8 cellular contexts compared by ENCODE assay signal in genomic region chr4:49314815-49315214, GRCh38.
DNase-seq lines count a peak whose midpoint lies in the region; ATAC-seq, FAIRE-seq and TF ChIP-seq lines count a peak whose summit lies in the region.
"Not testable (repeated sequence)": the region's sequence is repeated elsewhere in the genome, so short reads cannot be mapped to it uniquely, and the experiment has no call there.

No MANE protein-coding gene starts in this region.

- H3K4me2 ChIP-seq in PC-9; K562 (ENCODE audit: insufficient read depth, low read length): not testable (repeated sequence)

- peak; percentile 21; the same call in 1 of the 2 replicates for TF ChIP-seq CTCF in 22Rv1 (IDR thresholded peaks at IDR 0.05)
- 0 out of 2 replicates have a peak, but pooled peaks have one; percentile 7 for TF ChIP-seq CTCF in HFFc6 (IDR thresholded peaks at IDR 0.05)
- peak; percentile 34 for TF ChIP-seq CTCF in LNCaP clone FGC (IDR thresholded peaks at IDR 0.05; ENCODE audit: control insufficient read depth, extremely low read depth, insufficient read depth)
- TF ChIP-seq CTCF in PC-9 (conservative IDR thresholded peaks at IDR 0.05), result peak; percentile 40; the same call in 1 of the 2 replicates
- peak in 2 of 3 experiments; percentile 24 to 42; a peak in 3 of 6 replicates for TF ChIP-seq CTCF in K562 (IDR thresholded peaks at IDR 0.05 in 2 of 3, conservative IDR thresholded peaks at IDR 0.05 in 1 of 3; ENCODE audit: insufficient read depth in 2 of 3, low read depth in 1 of 3, low read length in 3 of 3)

- H3K9me3 ChIP-seq in PC-9 (ENCODE audit: insufficient read depth, low read depth); K562 (replicated peaks; ENCODE audit: control insufficient read depth, insufficient read depth, low read depth, low read length): not testable (repeated sequence)

- peaks cover 14% of the 10 kb centered on the region; the same call in 1 of the 2 replicates for H3K27me3 ChIP-seq in PC-9 (ENCODE audit: insufficient read depth, low read depth)
- not testable (repeated sequence) for H3K27me3 ChIP-seq in K562 (ENCODE audit: control insufficient read depth in 2 of 2, insufficient read depth in 2 of 2, low read length in 2 of 2)

- not testable (repeated sequence) for ATAC-seq in K562

- H2AFZ ChIP-seq in PC-9; K562 (ENCODE audit: low read depth, low read length): not testable (repeated sequence)

- H3K9me1 ChIP-seq in K562 (ENCODE audit: control insufficient read depth, insufficient read depth, low read length), result not testable (repeated sequence)

- not testable (repeated sequence) for H3K4me3 ChIP-seq in Jurkat, Clone E6-1 (ENCODE audit: low read length); LNCaP clone FGC (ENCODE audit: low read depth, low read length); PC-9; K562

- TF ChIP-seq POLR2A in K562 (conservative IDR thresholded peaks at IDR 0.05), result peak; percentile 70

- CTCF ChIA-PET in PC-9 (lab: Charles Lee); K562 (lab: Yijun Ruan, JAX; ENCODE audit: low intra/inter-chr PET ratio): not testable (repeated sequence)

- H3K4me1 Mint-ChIP-seq in HFFc6 (ENCODE audit: low read depth), result not testable (repeated sequence)

- H3K9me3 Mint-ChIP-seq in HFFc6, result peaks cover 48% of the 10 kb centered on the region

- H3K27ac Mint-ChIP-seq in HFFc6, result not testable (repeated sequence)

- H3F3A ChIP-seq in PC-9 (ENCODE audit: insufficient read depth, low read depth), result not testable (repeated sequence)

- 12% methylated on average over 5 of the region's 18 CpGs for WGBS in K562 (ENCODE audit: insufficient coverage, low coverage, missing lambda C conversion rate)

- DNase-seq in Daoy (ENCODE audit: low read depth) (peak; percentile 30), SK-MEL-5 (ENCODE audit: low read depth, low spot score) (peak; percentile 43), K562 (ENCODE audit: extremely low read depth in 1 of 4, low spot score in 3 of 4) (peak in 1 of 4 experiments; percentile 74)
- DNase-seq in HFFc6; LNCaP clone FGC (ENCODE audit: low read depth); PC-9: not testable (repeated sequence)
- DNase-seq in Jurkat, Clone E6-1 (ENCODE audit: low read depth, low spot score), result peak; percentile 6

- H3K9ac ChIP-seq in K562 (ENCODE audit: insufficient read depth in 1 of 2, low read depth in 2 of 2, low read length in 2 of 2), result not testable (repeated sequence)

- not testable (repeated sequence) for FAIRE-seq in K562 (lab: Jason Lieb, UNC)

- in situ Hi-C loops in SK-MEL-5 (cut with HindIII; ENCODE audit: low pct_unique_long_range_greater_than_20kb, low sequenced_read_pairs), result not testable (repeated sequence)
- in situ Hi-C loops in K562 (cut with MboI), result loop anchor here (5.0 to 25.0 kb wide), 2 partner anchors 197 to 303 kb away; no protein-coding TSS in a partner anchor

- H3K4me1 ChIP-seq in PC-9 (replicated peaks; ENCODE audit: insufficient read depth); K562 (replicated peaks in 1 of 2; ENCODE audit: control insufficient read depth in 2 of 2, insufficient read depth in 2 of 2, low read length in 2 of 2): not testable (repeated sequence)

- not testable (repeated sequence) for H3K27me3 Mint-ChIP-seq in HFFc6 (ENCODE audit: insufficient read depth)

- not testable (repeated sequence) for H3K36me3 ChIP-seq in PC-9 (ENCODE audit: low read depth); K562 (ENCODE audit: control insufficient read depth, insufficient read depth, low read length)

- not testable (repeated sequence) for H3K9me2 ChIP-seq in PC-9 (ENCODE audit: insufficient read depth)

- BruUV-seq in PC-9 (replicated peaks; lab: Mats Ljungman, UMichigan); K562 (replicated peaks; lab: Mats Ljungman, UMichigan): not testable (repeated sequence)

- peak; percentile 17 to 35; a peak in 2 of 4 replicates for TF ChIP-seq RAD21 in K562 (CRISPR knock-in tag; conservative IDR thresholded peaks at IDR 0.05 in 1 of 2, IDR thresholded peaks at IDR 0.05 in 1 of 2)

- H3K27ac ChIP-seq in 22Rv1; PC-9; K562 (ENCODE audit: extremely low read depth, low read depth, low read length): not testable (repeated sequence)

- H3K36me3 Mint-ChIP-seq in HFFc6 (ENCODE audit: low read depth), result peaks cover 16% of the 10 kb centered on the region

- H3K4me3 Mint-ChIP-seq in HFFc6, result not testable (repeated sequence)

- not testable (repeated sequence) for H4K20me1 ChIP-seq in PC-9 (ENCODE audit: insufficient read depth); K562 (replicated peaks; ENCODE audit: control insufficient read depth, insufficient read depth, low read length)

- not testable (repeated sequence) for TF ChIP-seq EP300 in K562 (IDR thresholded peaks at IDR 0.05; ENCODE audit: low read length)

- POLR2A ChIA-PET in PC-9 (lab: Charles Lee; ENCODE audit: unreplicated experiment); K562 (lab: Yijun Ruan, JAX): not testable (repeated sequence)

- intact Hi-C loops in PC-9 (cut with micrococcal nuclease; ENCODE audit: unreplicated experiment); K562 (cut with micrococcal nuclease): not testable (repeated sequence)

- H3K79me2 ChIP-seq in PC-9 (ENCODE audit: low read depth); K562 (ENCODE audit: control insufficient read depth, insufficient read depth, low read length): not testable (repeated sequence)

TF ChIP-seq in K562, 482 proteins besides CTCF, POLR2A, EP300 and RAD21:
- TF ChIP-seq POLR2B (IDR thresholded peaks at IDR 0.05; ENCODE audit: low read depth, partially characterized antibody), result peak; percentile 25
- peak; percentile 59 for TF ChIP-seq PKNOX1 (IDR thresholded peaks at IDR 0.05)
- TF ChIP-seq MTA3 (IDR thresholded peaks at IDR 0.05; ENCODE audit: borderline replicate concordance), result peak; percentile 76
- TF ChIP-seq KDM5B (IDR thresholded peaks at IDR 0.05; ENCODE audit: insufficient replicate concordance, low read depth, low read length), result peak; percentile 79
- TF ChIP-seq RBFOX2 (IDR thresholded peaks at IDR 0.05; ENCODE audit: low read depth, low read length), result peak; percentile 67
- TF ChIP-seq PHF8 (IDR thresholded peaks at IDR 0.05; ENCODE audit: borderline replicate concordance, low read length), result peak; percentile 34; the same call in 1 of the 2 replicates
- TF ChIP-seq TAF1 (IDR thresholded peaks at IDR 0.05; ENCODE audit: control insufficient read depth, extremely low read depth, insufficient read depth, low read length, severe bottlenecking), result peak; percentile 39
- peak; percentile 74 for TF ChIP-seq POLR2G (IDR thresholded peaks at IDR 0.05; ENCODE audit: low read depth, low read length)
